ENCODE assay signal across 1 cellular context in the genomic region with DNA sequence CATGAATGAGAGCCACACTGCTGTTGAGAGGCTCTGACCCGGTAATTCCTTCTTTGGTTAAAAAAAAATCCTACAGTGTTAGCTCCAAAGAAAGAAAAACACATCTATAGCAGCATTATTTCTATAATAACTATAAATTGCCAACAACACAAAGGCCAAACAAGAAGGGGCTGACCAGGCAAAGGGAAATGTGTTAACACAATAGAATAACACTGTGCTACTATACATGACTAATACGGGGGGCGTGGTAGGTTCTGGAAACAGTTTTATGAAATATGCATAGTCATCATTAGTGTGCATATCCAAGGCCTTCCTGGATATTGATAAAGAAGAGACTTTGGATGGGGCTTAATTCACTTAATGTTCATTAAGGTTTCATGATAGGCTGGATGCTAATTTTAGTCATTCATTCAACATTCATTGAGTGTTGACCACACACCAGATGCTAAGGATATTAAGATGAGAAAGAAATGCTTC.
A peak's percentile ranks its signal among the peaks of the same experiment; 100 is the strongest.
TF ChIP-seq lines count a peak whose summit lies in the region.

No MANE protein-coding gene starts in this region.

TF ChIP-seq in K562, 482 proteins besides CTCF, POLR2A, EP300 and RAD21 (continues in another document):
- TF ChIP-seq PTRF (tag; IDR thresholded peaks at IDR 0.05), result 0 out of 2 replicates have a peak, but pooled peaks have one; percentile 2
- peak; percentile 26 for TF ChIP-seq SOX6 (IDR thresholded peaks at IDR 0.05)
- TF ChIP-seq NUFIP1 (IDR thresholded peaks at IDR 0.05; ENCODE audit: partially characterized antibody), result no peak
- TF ChIP-seq, protein P1, sequence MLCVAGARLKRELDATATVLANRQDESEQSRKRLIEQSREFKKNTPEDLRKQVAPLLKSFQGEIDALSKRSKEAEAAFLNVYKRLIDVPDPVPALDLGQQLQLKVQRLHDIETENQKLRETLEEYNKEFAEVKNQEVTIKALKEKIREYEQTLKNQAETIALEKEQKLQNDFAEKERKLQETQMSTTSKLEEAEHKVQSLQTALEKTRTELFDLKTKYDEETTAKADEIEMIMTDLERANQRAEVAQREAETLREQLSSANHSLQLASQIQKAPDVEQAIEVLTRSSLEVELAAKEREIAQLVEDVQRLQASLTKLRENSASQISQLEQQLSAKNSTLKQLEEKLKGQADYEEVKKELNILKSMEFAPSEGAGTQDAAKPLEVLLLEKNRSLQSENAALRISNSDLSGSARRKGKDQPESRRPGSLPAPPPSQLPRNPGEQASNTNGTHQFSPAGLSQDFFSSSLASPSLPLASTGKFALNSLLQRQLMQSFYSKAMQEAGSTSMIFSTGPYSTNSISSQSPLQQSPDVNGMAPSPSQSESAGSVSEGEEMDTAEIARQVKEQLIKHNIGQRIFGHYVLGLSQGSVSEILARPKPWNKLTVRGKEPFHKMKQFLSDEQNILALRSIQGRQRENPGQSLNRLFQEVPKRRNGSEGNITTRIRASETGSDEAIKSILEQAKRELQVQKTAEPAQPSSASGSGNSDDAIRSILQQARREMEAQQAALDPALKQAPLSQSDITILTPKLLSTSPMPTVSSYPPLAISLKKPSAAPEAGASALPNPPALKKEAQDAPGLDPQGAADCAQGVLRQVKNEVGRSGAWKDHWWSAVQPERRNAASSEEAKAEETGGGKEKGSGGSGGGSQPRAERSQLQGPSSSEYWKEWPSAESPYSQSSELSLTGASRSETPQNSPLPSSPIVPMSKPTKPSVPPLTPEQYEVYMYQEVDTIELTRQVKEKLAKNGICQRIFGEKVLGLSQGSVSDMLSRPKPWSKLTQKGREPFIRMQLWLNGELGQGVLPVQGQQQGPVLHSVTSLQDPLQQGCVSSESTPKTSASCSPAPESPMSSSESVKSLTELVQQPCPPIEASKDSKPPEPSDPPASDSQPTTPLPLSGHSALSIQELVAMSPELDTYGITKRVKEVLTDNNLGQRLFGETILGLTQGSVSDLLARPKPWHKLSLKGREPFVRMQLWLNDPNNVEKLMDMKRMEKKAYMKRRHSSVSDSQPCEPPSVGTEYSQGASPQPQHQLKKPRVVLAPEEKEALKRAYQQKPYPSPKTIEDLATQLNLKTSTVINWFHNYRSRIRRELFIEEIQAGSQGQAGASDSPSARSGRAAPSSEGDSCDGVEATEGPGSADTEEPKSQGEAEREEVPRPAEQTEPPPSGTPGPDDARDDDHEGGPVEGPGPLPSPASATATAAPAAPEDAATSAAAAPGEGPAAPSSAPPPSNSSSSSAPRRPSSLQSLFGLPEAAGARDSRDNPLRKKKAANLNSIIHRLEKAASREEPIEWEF (CRISPR knock-in tag; IDR thresholded peaks at IDR 0.05), result 0 out of 2 replicates have a peak, but pooled peaks have one; percentile 58
- TF ChIP-seq MYC (IDR thresholded peaks at IDR 0.05; ENCODE audit: low read depth, low read length), result peak; percentile 36; the same call in 1 of the 2 replicates
- TF ChIP-seq MYC (CRISPR knock-in tag; IDR thresholded peaks at IDR 0.05; ENCODE audit: borderline replicate concordance, low read depth), result no peak
- TF ChIP-seq, protein P2, sequence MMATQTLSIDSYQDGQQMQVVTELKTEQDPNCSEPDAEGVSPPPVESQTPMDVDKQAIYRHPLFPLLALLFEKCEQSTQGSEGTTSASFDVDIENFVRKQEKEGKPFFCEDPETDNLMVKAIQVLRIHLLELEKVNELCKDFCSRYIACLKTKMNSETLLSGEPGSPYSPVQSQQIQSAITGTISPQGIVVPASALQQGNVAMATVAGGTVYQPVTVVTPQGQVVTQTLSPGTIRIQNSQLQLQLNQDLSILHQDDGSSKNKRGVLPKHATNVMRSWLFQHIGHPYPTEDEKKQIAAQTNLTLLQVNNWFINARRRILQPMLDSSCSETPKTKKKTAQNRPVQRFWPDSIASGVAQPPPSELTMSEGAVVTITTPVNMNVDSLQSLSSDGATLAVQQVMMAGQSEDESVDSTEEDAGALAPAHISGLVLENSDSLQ (IDR thresholded peaks at IDR 0.05), result no peak
- TF ChIP-seq TAF9B (IDR thresholded peaks at IDR 0.05; ENCODE audit: partially characterized antibody), result peak; percentile 23
- no peak; a peak in 1 of 4 replicates for TF ChIP-seq TRIM24 (IDR thresholded peaks at IDR 0.05)
- 0 out of 2 replicates have a peak, but pooled peaks have one; percentile 23 for TF ChIP-seq ZNF584 (CRISPR knock-in tag; IDR thresholded peaks at IDR 0.05; ENCODE audit: low read depth)
- TF ChIP-seq MAFG (tag; conservative IDR thresholded peaks at IDR 0.05), result peak; percentile 100
- 0 out of 4 replicates have a peak, but pooled peaks of 1 of the 2 experiments have one; percentile 18 for TF ChIP-seq HDAC1 (IDR thresholded peaks at IDR 0.05)
- TF ChIP-seq BACH1 (tag; IDR thresholded peaks at IDR 0.05), result peak; percentile 94
- TF ChIP-seq, protein P3, sequence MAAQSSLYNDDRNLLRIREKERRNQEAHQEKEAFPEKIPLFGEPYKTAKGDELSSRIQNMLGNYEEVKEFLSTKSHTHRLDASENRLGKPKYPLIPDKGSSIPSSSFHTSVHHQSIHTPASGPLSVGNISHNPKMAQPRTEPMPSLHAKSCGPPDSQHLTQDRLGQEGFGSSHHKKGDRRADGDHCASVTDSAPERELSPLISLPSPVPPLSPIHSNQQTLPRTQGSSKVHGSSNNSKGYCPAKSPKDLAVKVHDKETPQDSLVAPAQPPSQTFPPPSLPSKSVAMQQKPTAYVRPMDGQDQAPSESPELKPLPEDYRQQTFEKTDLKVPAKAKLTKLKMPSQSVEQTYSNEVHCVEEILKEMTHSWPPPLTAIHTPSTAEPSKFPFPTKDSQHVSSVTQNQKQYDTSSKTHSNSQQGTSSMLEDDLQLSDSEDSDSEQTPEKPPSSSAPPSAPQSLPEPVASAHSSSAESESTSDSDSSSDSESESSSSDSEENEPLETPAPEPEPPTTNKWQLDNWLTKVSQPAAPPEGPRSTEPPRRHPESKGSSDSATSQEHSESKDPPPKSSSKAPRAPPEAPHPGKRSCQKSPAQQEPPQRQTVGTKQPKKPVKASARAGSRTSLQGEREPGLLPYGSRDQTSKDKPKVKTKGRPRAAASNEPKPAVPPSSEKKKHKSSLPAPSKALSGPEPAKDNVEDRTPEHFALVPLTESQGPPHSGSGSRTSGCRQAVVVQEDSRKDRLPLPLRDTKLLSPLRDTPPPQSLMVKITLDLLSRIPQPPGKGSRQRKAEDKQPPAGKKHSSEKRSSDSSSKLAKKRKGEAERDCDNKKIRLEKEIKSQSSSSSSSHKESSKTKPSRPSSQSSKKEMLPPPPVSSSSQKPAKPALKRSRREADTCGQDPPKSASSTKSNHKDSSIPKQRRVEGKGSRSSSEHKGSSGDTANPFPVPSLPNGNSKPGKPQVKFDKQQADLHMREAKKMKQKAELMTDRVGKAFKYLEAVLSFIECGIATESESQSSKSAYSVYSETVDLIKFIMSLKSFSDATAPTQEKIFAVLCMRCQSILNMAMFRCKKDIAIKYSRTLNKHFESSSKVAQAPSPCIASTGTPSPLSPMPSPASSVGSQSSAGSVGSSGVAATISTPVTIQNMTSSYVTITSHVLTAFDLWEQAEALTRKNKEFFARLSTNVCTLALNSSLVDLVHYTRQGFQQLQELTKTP (IDR thresholded peaks at IDR 0.05; ENCODE audit: low read depth in 1 of 2, partially characterized antibody in 2 of 2), result peak in 1 of 2 experiments; percentile 7
- peak; percentile 65; the same call in 1 of the 2 replicates for TF ChIP-seq DPF2 (IDR thresholded peaks at IDR 0.05)
- TF ChIP-seq, protein P4, sequence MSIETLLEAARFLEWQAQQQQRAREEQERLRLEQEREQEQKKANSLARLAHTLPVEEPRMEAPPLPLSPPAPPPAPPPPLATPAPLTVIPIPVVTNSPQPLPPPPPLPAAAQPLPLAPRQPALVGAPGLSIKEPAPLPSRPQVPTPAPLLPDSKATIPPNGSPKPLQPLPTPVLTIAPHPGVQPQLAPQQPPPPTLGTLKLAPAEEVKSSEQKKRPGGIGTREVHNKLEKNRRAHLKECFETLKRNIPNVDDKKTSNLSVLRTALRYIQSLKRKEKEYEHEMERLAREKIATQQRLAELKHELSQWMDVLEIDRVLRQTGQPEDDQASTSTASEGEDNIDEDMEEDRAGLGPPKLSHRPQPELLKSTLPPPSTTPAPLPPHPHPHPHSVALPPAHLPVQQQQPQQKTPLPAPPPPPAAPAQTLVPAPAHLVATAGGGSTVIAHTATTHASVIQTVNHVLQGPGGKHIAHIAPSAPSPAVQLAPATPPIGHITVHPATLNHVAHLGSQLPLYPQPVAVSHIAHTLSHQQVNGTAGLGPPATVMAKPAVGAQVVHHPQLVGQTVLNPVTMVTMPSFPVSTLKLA (conservative IDR thresholded peaks at IDR 0.05), result peak in 1 of 2 experiments; percentile 53; a peak in 1 of 4 replicates
- no peak for TF ChIP-seq SRSF3 (IDR thresholded peaks at IDR 0.05; ENCODE audit: insufficient read depth, low read length)
- TF ChIP-seq C11orf30 (IDR thresholded peaks at IDR 0.05; ENCODE audit: low read depth), result peak; percentile 100
- TF ChIP-seq NR2C2 (CRISPR knock-in tag; IDR thresholded peaks at IDR 0.05), result no peak
- peak; percentile 25; the same call in 1 of the 2 replicates for TF ChIP-seq NR2C2 (tag; IDR thresholded peaks at IDR 0.05)
- TF ChIP-seq MAFF (IDR thresholded peaks at IDR 0.05; ENCODE audit: low read length), result peak; percentile 99
- TF ChIP-seq SMARCA4 (IDR thresholded peaks at IDR 0.05), result peak; percentile 67; the same call in 1 of the 2 replicates
- TF ChIP-seq MYBL2 (IDR thresholded peaks at IDR 0.05; ENCODE audit: low read depth), result peak; percentile 14; the same call in 1 of the 2 replicates
- TF ChIP-seq MYBL2 (CRISPR knock-in tag; IDR thresholded peaks at IDR 0.05; ENCODE audit: borderline replicate concordance), result no peak
- 0 out of 2 replicates have a peak, but pooled peaks have one; percentile 70 for TF ChIP-seq ZKSCAN8 (CRISPR knock-in tag; IDR thresholded peaks at IDR 0.05)
- TF ChIP-seq NFIC (IDR thresholded peaks at IDR 0.05), result no peak
- TF ChIP-seq, protein P5, sequence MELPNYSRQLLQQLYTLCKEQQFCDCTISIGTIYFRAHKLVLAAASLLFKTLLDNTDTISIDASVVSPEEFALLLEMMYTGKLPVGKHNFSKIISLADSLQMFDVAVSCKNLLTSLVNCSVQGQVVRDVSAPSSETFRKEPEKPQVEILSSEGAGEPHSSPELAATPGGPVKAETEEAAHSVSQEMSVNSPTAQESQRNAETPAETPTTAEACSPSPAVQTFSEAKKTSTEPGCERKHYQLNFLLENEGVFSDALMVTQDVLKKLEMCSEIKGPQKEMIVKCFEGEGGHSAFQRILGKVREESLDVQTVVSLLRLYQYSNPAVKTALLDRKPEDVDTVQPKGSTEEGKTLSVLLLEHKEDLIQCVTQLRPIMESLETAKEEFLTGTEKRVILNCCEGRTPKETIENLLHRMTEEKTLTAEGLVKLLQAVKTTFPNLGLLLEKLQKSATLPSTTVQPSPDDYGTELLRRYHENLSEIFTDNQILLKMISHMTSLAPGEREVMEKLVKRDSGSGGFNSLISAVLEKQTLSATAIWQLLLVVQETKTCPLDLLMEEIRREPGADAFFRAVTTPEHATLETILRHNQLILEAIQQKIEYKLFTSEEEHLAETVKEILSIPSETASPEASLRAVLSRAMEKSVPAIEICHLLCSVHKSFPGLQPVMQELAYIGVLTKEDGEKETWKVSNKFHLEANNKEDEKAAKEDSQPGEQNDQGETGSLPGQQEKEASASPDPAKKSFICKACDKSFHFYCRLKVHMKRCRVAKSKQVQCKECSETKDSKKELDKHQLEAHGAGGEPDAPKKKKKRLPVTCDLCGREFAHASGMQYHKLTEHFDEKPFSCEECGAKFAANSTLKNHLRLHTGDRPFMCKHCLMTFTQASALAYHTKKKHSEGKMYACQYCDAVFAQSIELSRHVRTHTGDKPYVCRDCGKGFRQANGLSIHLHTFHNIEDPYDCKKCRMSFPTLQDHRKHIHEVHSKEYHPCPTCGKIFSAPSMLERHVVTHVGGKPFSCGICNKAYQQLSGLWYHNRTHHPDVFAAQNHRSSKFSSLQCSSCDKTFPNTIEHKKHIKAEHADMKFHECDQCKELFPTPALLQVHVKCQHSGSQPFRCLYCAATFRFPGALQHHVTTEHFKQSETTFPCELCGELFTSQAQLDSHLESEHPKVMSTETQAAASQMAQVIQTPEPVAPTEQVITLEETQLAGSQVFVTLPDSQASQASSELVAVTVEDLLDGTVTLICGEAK (IDR thresholded peaks at IDR 0.05), result no peak
- TF ChIP-seq, protein P5 (CRISPR knock-in tag; IDR thresholded peaks at IDR 0.05), result no peak
- no peak for TF ChIP-seq RBM17 (IDR thresholded peaks at IDR 0.05; ENCODE audit: borderline replicate concordance, low read depth, low read length)
- TF ChIP-seq ARID1B (IDR thresholded peaks at IDR 0.05), result peak; percentile 61
- TF ChIP-seq ZNF668 (CRISPR knock-in tag; IDR thresholded peaks at IDR 0.05), result no peak
